In the genomic region with DNA sequence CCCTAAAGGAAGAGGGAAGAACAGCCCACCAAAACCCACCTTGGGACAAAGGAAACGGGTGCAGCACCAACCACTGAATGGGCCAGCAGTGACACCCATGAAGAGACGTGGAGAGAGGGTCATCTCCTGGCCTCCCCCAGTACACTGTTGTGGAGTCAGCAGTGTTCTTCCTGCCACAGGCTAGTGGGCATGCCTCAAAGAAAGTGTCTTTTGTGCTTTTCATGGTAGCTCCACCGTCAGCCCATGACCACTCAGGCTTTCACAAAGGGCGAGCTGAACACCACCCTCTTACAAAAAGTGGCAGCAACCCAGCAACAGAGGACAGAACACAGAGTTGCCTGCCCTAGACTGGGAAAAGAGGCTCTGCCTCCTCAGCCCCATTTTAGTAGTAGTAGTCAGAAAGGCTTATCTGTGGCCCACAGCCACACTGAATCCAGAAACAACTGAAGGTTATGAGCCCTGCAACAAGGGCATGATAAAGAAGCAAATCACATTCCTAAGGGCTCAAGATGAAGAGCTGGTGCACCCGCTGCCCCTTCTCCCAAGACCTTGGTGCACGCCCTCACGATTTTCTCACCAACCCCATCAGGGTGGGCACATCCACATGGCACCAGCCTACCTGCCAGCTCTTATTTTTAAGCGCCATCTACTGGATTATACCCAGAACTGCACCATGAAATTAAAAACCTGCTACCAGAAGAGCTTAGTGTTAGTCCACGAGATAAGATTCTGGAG, we compare ENCODE assay signal across 1 cellular context.
TF ChIP-seq lines count a peak whose summit lies in the region.

No MANE protein-coding gene starts in this region.

TF ChIP-seq in SK-N-SH treated with all-trans-retinoic acid at 6 μM for 48 hours, 23 proteins besides CTCF, POLR2A, EP300 and RAD21 (continued from another document):
- no peak for TF ChIP-seq TOX (CRISPR knock-in tag; IDR thresholded peaks at IDR 0.05; ENCODE audit: borderline replicate concordance)
- no peak for TF ChIP-seq ZNF565 (CRISPR knock-in tag; conservative IDR thresholded peaks at IDR 0.05; ENCODE audit: low read depth)
- TF ChIP-seq ZFP30 (CRISPR knock-in tag; IDR thresholded peaks at IDR 0.05): no peak
- no peak for TF ChIP-seq RARB (CRISPR knock-in tag; IDR thresholded peaks at IDR 0.05)
- TF ChIP-seq ZNF8 (CRISPR knock-in tag; IDR thresholded peaks at IDR 0.05): no peak
- no peak for TF ChIP-seq ZFP3 (CRISPR knock-in tag; IDR thresholded peaks at IDR 0.05)
- no peak for TF ChIP-seq OSR1 (CRISPR knock-in tag; IDR thresholded peaks at IDR 0.05)
- TF ChIP-seq, protein P1, sequence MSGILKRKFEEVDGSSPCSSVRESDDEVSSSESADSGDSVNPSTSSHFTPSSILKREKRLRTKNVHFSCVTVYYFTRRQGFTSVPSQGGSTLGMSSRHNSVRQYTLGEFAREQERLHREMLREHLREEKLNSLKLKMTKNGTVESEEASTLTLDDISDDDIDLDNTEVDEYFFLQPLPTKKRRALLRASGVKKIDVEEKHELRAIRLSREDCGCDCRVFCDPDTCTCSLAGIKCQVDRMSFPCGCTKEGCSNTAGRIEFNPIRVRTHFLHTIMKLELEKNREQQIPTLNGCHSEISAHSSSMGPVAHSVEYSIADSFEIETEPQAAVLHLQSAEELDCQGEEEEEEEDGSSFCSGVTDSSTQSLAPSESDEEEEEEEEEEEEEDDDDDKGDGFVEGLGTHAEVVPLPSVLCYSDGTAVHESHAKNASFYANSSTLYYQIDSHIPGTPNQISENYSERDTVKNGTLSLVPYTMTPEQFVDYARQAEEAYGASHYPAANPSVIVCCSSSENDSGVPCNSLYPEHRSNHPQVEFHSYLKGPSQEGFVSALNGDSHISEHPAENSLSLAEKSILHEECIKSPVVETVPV (CRISPR knock-in tag; IDR thresholded peaks at IDR 0.05): no peak
- TF ChIP-seq SNAI2 (CRISPR knock-in tag; IDR thresholded peaks at IDR 0.05): no peak
- no peak for TF ChIP-seq ZC3H10 (CRISPR knock-in tag; IDR thresholded peaks at IDR 0.05)
- TF ChIP-seq GLIS3 (CRISPR knock-in tag; IDR thresholded peaks at IDR 0.05): no peak
- TF ChIP-seq ISL1 (CRISPR knock-in tag; IDR thresholded peaks at IDR 0.05): no peak
- TF ChIP-seq ESRRG (CRISPR knock-in tag; IDR thresholded peaks at IDR 0.05): no peak
